ENCODE assay signal across 13 cellular contexts in the genomic region with DNA sequence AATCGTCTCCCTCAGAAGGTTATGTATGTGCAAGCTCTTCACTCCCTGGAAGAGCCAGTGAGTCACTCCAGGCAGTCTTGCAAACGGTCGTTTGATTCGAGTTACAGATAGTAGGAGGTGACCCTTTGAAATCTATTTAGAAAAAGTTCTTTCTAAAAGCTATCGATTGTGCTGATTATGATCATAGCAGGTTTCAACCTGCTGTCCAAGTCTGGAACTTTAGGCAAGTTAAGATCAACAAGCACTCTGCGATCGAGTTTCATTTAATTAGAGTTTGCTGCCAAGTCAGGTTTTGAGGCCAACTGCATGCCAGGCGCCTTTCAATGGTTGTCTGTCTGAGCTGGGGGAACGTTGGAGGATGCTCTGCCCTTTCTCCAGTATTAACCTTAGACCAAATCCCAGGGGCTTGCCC.
DNase-seq lines count a peak whose midpoint lies in the region; TF ChIP-seq lines count a peak whose summit lies in the region.
"Had no signal": no experiment of that assay in that cellular context is flagged by ENCODE, and none has a peak within 500 bp of the region (broad histone marks: within the 10 kb centered on the region; RNA-seq: fewer than 3 reads in every experiment).

No MANE protein-coding gene starts in this region.

- TF ChIP-seq EP300 in stomach (IDR thresholded peaks at IDR 0.05) = no peak

- H3K9me3 ChIP-seq in stomach = no peaks in the 10 kb centered on the region
- no peaks in the 10 kb centered on the region for H3K9me3 ChIP-seq in colonic mucosa
- H3K9me3 ChIP-seq: A549, HAP-1 had no signal

- 23 to 50% (median 31%) methylated on average over 9 of the region's 9 CpGs for WGBS in stomach, 5 donors

- TF ChIP-seq POLR2A in stomach (IDR thresholded peaks at IDR 0.05) = no peak

- H3K4me3 ChIP-seq in choroid plexus epithelial cell (ENCODE audit: low read depth, low read length) = no peak overlapping the region
- no peak overlapping the region for H3K4me3 ChIP-seq in stomach
- H3K4me3 ChIP-seq in colonic mucosa = no peak overlapping the region
- H3K4me3 ChIP-seq: A549, HAP-1, smooth muscle cell had no signal

- no peak overlapping the region for H3K9ac ChIP-seq in colonic mucosa (ENCODE audit: low read depth in 2 of 2, low read length in 2 of 2)

- TF ChIP-seq CTCF in choroid plexus epithelial cell (conservative IDR thresholded peaks at IDR 0.05; ENCODE audit: low read depth, low read length) (no peak), stomach (IDR thresholded peaks at IDR 0.05) (no peak), colonic mucosa (IDR thresholded peaks at IDR 0.05) (no peak)

- no peaks in the 10 kb centered on the region for H3K36me3 ChIP-seq in stomach
- no peaks in the 10 kb centered on the region for H3K36me3 ChIP-seq in colonic mucosa
- H3K36me3 ChIP-seq: HAP-1 had no signal

- H3K4me1 ChIP-seq in stomach (no peaks in the 10 kb centered on the region), colonic mucosa (no peaks in the 10 kb centered on the region)
- H3K4me1 ChIP-seq: A549, HAP-1 had no signal

- DNase-seq in SIG-M5 treated with dmso at 0.1 percent for 504 hours (lab: John Stamatoyannopoulos, UW; ENCODE audit: unreplicated experiment) = peak; percentile 18
- DNase-seq in SIG-M5 (lab: John Stamatoyannopoulos, UW) = no peak
- peak; percentile 41 for DNase-seq in NCI-H2196 treated with DMSO at 0.1 percent for 48 hours (lab: John Stamatoyannopoulos, UW; ENCODE audit: unreplicated experiment)
- peak; percentile 39 for DNase-seq in choroid plexus epithelial cell (ENCODE audit: low read depth)
- peak; percentile 36 for DNase-seq in stomach
- no peak for DNase-seq in stimulated activated naive CD4-positive, alpha-beta T cell (lab: John Stamatoyannopoulos, UW)
- no peak for DNase-seq in CD1c-positive myeloid dendritic cell (ENCODE audit: extremely low spot score)
- DNase-seq in colonic mucosa = no peak
- DNase-seq: activated CD4-positive, alpha-beta memory T cell treated with anti-CD3 and anti-CD28 coated beads for 36 hours; KG1 had no signal

- intact Hi-C loops in stomach (cut with DNase I; ENCODE audit: low total_unique reads) (no loop called here), colonic mucosa (cut with DNase I) (no loop called here)

- no peaks in the 10 kb centered on the region for H3K27me3 ChIP-seq in stomach
- H3K27me3 ChIP-seq in colonic mucosa = no peaks in the 10 kb centered on the region

- no peak overlapping the region for H3K27ac ChIP-seq in stomach
- H3K27ac ChIP-seq in colonic mucosa = no peak overlapping the region
- H3K27ac ChIP-seq: A549 had no signal

Comparison
In these comparisons a context has a peak if more than half of its experiments do, and no peak if none do; other contexts are left out.
1. DNase-seq: peak in SIG-M5 treated with dmso at 0.1 percent for 504 hours (single experiment), NCI-H2196 treated with DMSO at 0.1 percent for 48 hours (single experiment), choroid plexus epithelial cell (single experiment) and stomach (single experiment); none in SIG-M5 (single experiment), stimulated activated naive CD4-positive, alpha-beta T cell (0 of 6), CD1c-positive myeloid dendritic cell (single experiment) and colonic mucosa (single experiment).